1 cellular context compared by ENCODE assay signal in genomic region chr5:148659641-148660345, GRCh38.
TF ChIP-seq lines count a peak whose summit lies in the region.

No MANE protein-coding gene starts in this region.

TF ChIP-seq in K562, 482 proteins besides CTCF, POLR2A, EP300 and RAD21 (continued from another document and continues in another):
- TF ChIP-seq NONO (IDR thresholded peaks at IDR 0.05; ENCODE audit: low read depth in 2 of 2, low read length in 1 of 2) (no peak), CHD2 (IDR thresholded peaks at IDR 0.05; ENCODE audit: low read depth, low read length) (no peak), SMARCE1 (IDR thresholded peaks at IDR 0.05) (peak; percentile 78), HDAC6 (IDR thresholded peaks at IDR 0.05; ENCODE audit: low read depth, low read length) (no peak), ELK1 (CRISPR knock-in tag; IDR thresholded peaks at IDR 0.05) (no peak), RBM22 (IDR thresholded peaks at IDR 0.05; ENCODE audit: low read depth, low read length, poor library complexity, severe bottlenecking) (no peak), PHTF2 (CRISPR knock-in tag; IDR thresholded peaks at IDR 0.05) (no peak), SMARCA4 (IDR thresholded peaks at IDR 0.05) (peak; percentile 85), KHSRP (IDR thresholded peaks at IDR 0.05) (no peak), STAT5B (CRISPR knock-in tag; IDR thresholded peaks at IDR 0.05) (no peak), SMARCA5 (IDR thresholded peaks at IDR 0.05) (no peak), ATF7 (IDR thresholded peaks at IDR 0.05) (peak; percentile 53; the same call in 1 of the 2 replicates), LEF1 (IDR thresholded peaks at IDR 0.05) (peak; percentile 66), FOXA3 (CRISPR knock-in tag; conservative IDR thresholded peaks at IDR 0.05 in 1 of 2, IDR thresholded peaks at IDR 0.05 in 1 of 2) (peak; percentile 35 to 93; a peak in 2 of 4 replicates), POLR2B (IDR thresholded peaks at IDR 0.05; ENCODE audit: low read depth, partially characterized antibody) (no peak), ATF3 (IDR thresholded peaks at IDR 0.05) (peak; percentile 38; the same call in 1 of the 2 replicates), ATF3 (CRISPR knock-in tag; conservative IDR thresholded peaks at IDR 0.05) (no peak), TCF3 (CRISPR knock-in tag; IDR thresholded peaks at IDR 0.05) (peak; percentile 94), FOXK2 (conservative IDR thresholded peaks at IDR 0.05 in 1 of 2, IDR thresholded peaks at IDR 0.05 in 1 of 2; ENCODE audit: low read depth in 2 of 2) (peak in 1 of 2 experiments; percentile 71; a peak in 3 of 4 replicates), SOX6 (IDR thresholded peaks at IDR 0.05) (peak; percentile 68), PBX2 (CRISPR knock-in tag; IDR thresholded peaks at IDR 0.05; ENCODE audit: low read depth) (no peak), PBX2 (tag; conservative IDR thresholded peaks at IDR 0.05; ENCODE audit: low read depth) (peak; percentile 67), NFIC (IDR thresholded peaks at IDR 0.05) (peak; percentile 51), AFF1 (IDR thresholded peaks at IDR 0.05; ENCODE audit: low read depth in 1 of 2, partially characterized antibody in 2 of 2) (no peak), CBFA2T2 (conservative IDR thresholded peaks at IDR 0.05) (peak; percentile 86), HMGN3 (IDR thresholded peaks at IDR 0.05; ENCODE audit: borderline replicate concordance, extremely low read depth, insufficient read length, low read depth, low read length) (no peak), CC2D1A (IDR thresholded peaks at IDR 0.05) (0 out of 2 replicates have a peak, but pooled peaks have one; percentile 13), RCOR1 (IDR thresholded peaks at IDR 0.05; ENCODE audit: borderline replicate concordance in 1 of 2, low read depth in 2 of 2, low read length in 2 of 2) (peak; percentile 10 to 28; a peak in 1 of 4 replicates), TEAD4 (IDR thresholded peaks at IDR 0.05; ENCODE audit: low read length) (peak; percentile 76), TEAD4 (CRISPR knock-in tag; IDR thresholded peaks at IDR 0.05; ENCODE audit: borderline replicate concordance) (no peak), ZKSCAN1 (IDR thresholded peaks at IDR 0.05; ENCODE audit: low read depth, low read length) (no peak), ZHX1 (conservative IDR thresholded peaks at IDR 0.05; ENCODE audit: low read length) (no peak), KDM4B (IDR thresholded peaks at IDR 0.05; ENCODE audit: borderline replicate concordance in 2 of 2, low read depth in 1 of 2) (no peak), PKNOX1 (IDR thresholded peaks at IDR 0.05) (peak; percentile 91), FIP1L1 (IDR thresholded peaks at IDR 0.05; ENCODE audit: low read depth, low read length, poor library complexity, severe bottlenecking) (no peak), JUND (IDR thresholded peaks at IDR 0.05; ENCODE audit: borderline replicate concordance, low read depth, low read length) (peak; percentile 64; the same call in 1 of the 2 replicates), JUND (tag; IDR thresholded peaks at IDR 0.05; ENCODE audit: borderline replicate concordance, low read depth, low read length) (peak; percentile 11; the same call in 1 of the 3 replicates), TAL1 (IDR thresholded peaks at IDR 0.05) (peak; percentile 86), GATA2 (CRISPR knock-in tag; IDR thresholded peaks at IDR 0.05) (peak; percentile 71), POLR2AphosphoS5 (IDR thresholded peaks at IDR 0.05; ENCODE audit: control insufficient read depth, insufficient read depth, low read depth, low read length) (0 out of 2 replicates have a peak, but pooled peaks have one; percentile 49), SMARCC2 (IDR thresholded peaks at IDR 0.05; ENCODE audit: low read depth) (peak; percentile 39; the same call in 1 of the 2 replicates), CTBP1 (IDR thresholded peaks at IDR 0.05; ENCODE audit: borderline replicate concordance) (peak; percentile 63; the same call in 1 of the 2 replicates), ETS2 (tag; IDR thresholded peaks at IDR 0.05; ENCODE audit: borderline replicate concordance, poor library complexity, severe bottlenecking) (no peak), KLF16 (IDR thresholded peaks at IDR 0.05) (peak; percentile 47; the same call in 1 of the 2 replicates), MTA2 (IDR thresholded peaks at IDR 0.05; ENCODE audit: low read depth) (peak; percentile 63; the same call in 1 of the 2 replicates), FOXA1 (IDR thresholded peaks at IDR 0.05; ENCODE audit: borderline replicate concordance) (peak; percentile 46; the same call in 1 of the 2 replicates), NCOR1 (IDR thresholded peaks at IDR 0.05) (peak; percentile 72), ARID1B (IDR thresholded peaks at IDR 0.05) (peak; percentile 91), CBFA2T3 (IDR thresholded peaks at IDR 0.05) (peak; percentile 92), ZNF140 (CRISPR knock-in tag; IDR thresholded peaks at IDR 0.05) (no peak), ZMIZ1 (IDR thresholded peaks at IDR 0.05; ENCODE audit: low read depth in 2 of 2, low read length in 2 of 2) (peak in 1 of 2 experiments; percentile 44; a peak in 1 of 4 replicates), SRSF9 (IDR thresholded peaks at IDR 0.05; ENCODE audit: borderline replicate concordance, low read depth, low read length) (no peak), PML (IDR thresholded peaks at IDR 0.05; ENCODE audit: low read length) (peak; percentile 29; the same call in 1 of the 2 replicates), DPF2 (IDR thresholded peaks at IDR 0.05) (peak; percentile 85), CBX3 (IDR thresholded peaks at IDR 0.05; ENCODE audit: borderline replicate concordance in 1 of 2, low read length in 2 of 2) (0 out of 3 replicates have a peak, but pooled peaks of 1 of the 2 experiments have one; percentile 15), TBL1XR1 (IDR thresholded peaks at IDR 0.05; ENCODE audit: low read length in 2 of 2) (0 out of 4 replicates have a peak, but pooled peaks of 1 of the 2 experiments have one; percentile 22), CHD1 (IDR thresholded peaks at IDR 0.05; ENCODE audit: low read length) (no peak), HDAC2 (IDR thresholded peaks at IDR 0.05) (0 out of 2 replicates have a peak, but pooled peaks have one; percentile 17)
